ENCODE assay signal across 13 cellular contexts in the genomic region with DNA sequence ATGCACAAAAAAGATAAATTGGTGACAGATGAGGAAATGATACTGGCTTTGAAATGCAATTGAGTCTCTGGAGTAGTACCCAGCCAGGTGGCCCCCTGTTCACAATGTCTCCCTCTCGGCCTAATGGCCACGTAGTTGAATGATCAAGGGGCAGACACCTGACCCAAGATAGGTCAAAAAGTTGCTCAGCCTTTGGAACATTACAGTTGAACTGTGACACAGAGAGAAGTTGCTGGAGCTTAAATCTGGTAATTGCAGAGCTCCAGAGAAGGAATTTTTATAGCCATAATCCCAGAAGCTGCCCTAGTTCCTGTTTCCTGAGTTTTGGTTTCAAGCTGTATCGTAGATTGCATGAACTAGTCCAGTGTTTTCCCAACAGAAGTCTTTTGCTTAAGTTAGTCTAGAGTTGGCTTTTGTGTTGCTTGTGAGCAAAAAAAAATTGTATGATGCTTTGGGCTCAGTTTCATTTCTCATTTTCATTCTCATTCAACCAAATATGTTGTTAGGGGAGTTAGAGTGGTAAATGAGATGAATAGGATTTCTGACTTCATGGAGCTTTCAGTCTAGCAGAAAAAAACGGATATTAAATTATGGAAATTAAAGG.
DNase-seq lines count a peak whose midpoint lies in the region; ATAC-seq and TF ChIP-seq lines count a peak whose summit lies in the region.
"Had no signal": no experiment of that assay in that cellular context is flagged by ENCODE, and none has a peak within 500 bp of the region (broad histone marks: within the 10 kb centered on the region; RNA-seq: fewer than 3 reads in every experiment).

No MANE protein-coding gene starts in this region.

- no peaks in the 10 kb centered on the region for H3K4me1 Mint-ChIP-seq in activated T-cell treated with anti-CD3 and anti-CD28 coated beads, Interleukin-2, amount 50 U/mL, for 24 hours (ENCODE audit: low read depth)
- H3K4me1 Mint-ChIP-seq: activated CD4-positive, alpha-beta T cell treated with anti-CD3 and anti-CD28 coated beads for 36 hours; activated naive CD8-positive, alpha-beta T cell treated with anti-CD3 and anti-CD28 coated beads, Interleukin-2, amount 50 U/mL, for 24 hours had no signal

- no peak for TF ChIP-seq CTCF in DOHH2 (IDR thresholded peaks at IDR 0.05; ENCODE audit: low read depth, low read length, poor library complexity, severe bottlenecking)
- TF ChIP-seq CTCF in SU-DHL-6 (IDR thresholded peaks at IDR 0.05; ENCODE audit: insufficient read depth, low read length, poor library complexity, severe bottlenecking) = no peak

- H4K20me1 ChIP-seq in DOHH2 (ENCODE audit: control insufficient read depth, insufficient read depth, low read depth, low read length) (no peaks in the 10 kb centered on the region), SU-DHL-6 (ENCODE audit: low read depth, low read length) (no peaks in the 10 kb centered on the region)

- no peaks in the 10 kb centered on the region for H3K36me3 Mint-ChIP-seq in activated T-cell treated with anti-CD3 and anti-CD28 coated beads, Interleukin-2, amount 50 U/mL, for 24 hours (ENCODE audit: low read depth)

- H3K4me1 ChIP-seq in DOHH2 (ENCODE audit: control insufficient read depth, low read length) = peaks cover 51% of the 10 kb centered on the region

- H3K27me3 Mint-ChIP-seq in activated T-cell treated with anti-CD3 and anti-CD28 coated beads, Interleukin-2, amount 50 U/mL, for 24 hours = peaks cover 6% of the 10 kb centered on the region
- H3K27me3 Mint-ChIP-seq: activated CD4-positive, alpha-beta T cell treated with anti-CD3 and anti-CD28 coated beads for 36 hours had no signal

- H3K4me3 Mint-ChIP-seq in activated T-cell treated with anti-CD3 and anti-CD28 coated beads, Interleukin-2, amount 50 U/mL, for 24 hours = no peak overlapping the region
- H3K4me3 Mint-ChIP-seq: activated CD4-positive, alpha-beta T cell treated with anti-CD3 and anti-CD28 coated beads for 36 hours; activated naive CD8-positive, alpha-beta T cell treated with anti-CD3 and anti-CD28 coated beads, Interleukin-2, amount 50 U/mL, for 24 hours; effector memory CD8-positive, alpha-beta T cell had no signal

- peaks cover 3% of the 10 kb centered on the region for H3K9me3 Mint-ChIP-seq in activated T-cell treated with anti-CD3 and anti-CD28 coated beads, Interleukin-2, amount 50 U/mL, for 24 hours
- H3K9me3 Mint-ChIP-seq: effector memory CD8-positive, alpha-beta T cell had no signal

- H3F3A ChIP-seq in DOHH2 (ENCODE audit: control insufficient read depth, insufficient read depth) (peaks cover 12% of the 10 kb centered on the region), SU-DHL-6 (ENCODE audit: insufficient read depth) (no peaks in the 10 kb centered on the region)

- H3K9me3 ChIP-seq in DOHH2 (ENCODE audit: control insufficient read depth, insufficient read depth, low read length) (peaks cover 37% of the 10 kb centered on the region), SU-DHL-6 (ENCODE audit: insufficient read depth, low read length) (peaks cover 3% of the 10 kb centered on the region; the same call in 1 of the 2 replicates)

- H3K4me3 ChIP-seq in DOHH2 (ENCODE audit: low read length) = peak overlapping the region; percentile 21
- H3K4me3 ChIP-seq in SU-DHL-6 (ENCODE audit: insufficient read depth, low read length, poor library complexity, severe bottlenecking) = no peak overlapping the region

- H2AFZ ChIP-seq in SU-DHL-6 (ENCODE audit: low read depth, low read length, severe bottlenecking) = peak overlapping the region; percentile 12

- peaks cover 22% of the 10 kb centered on the region for H3K36me3 ChIP-seq in DOHH2 (ENCODE audit: control insufficient read depth, low read length)
- no peaks in the 10 kb centered on the region for H3K36me3 ChIP-seq in SU-DHL-6 (ENCODE audit: low read length)

- H3K79me2 ChIP-seq in DOHH2 (ENCODE audit: control insufficient read depth, low read length) (no peaks in the 10 kb centered on the region), SU-DHL-6 (ENCODE audit: insufficient read depth, low read length) (no peaks in the 10 kb centered on the region)

- H3K27ac ChIP-seq in DOHH2 (ENCODE audit: low read depth, low read length) (peak overlapping the region; percentile 77), SU-DHL-6 (ENCODE audit: low read depth, low read length) (no peak overlapping the region)

- H3K27ac Mint-ChIP-seq in activated T-cell treated with anti-CD3 and anti-CD28 coated beads, Interleukin-2, amount 50 U/mL, for 24 hours = no peak overlapping the region
- H3K27ac Mint-ChIP-seq: activated CD4-positive, alpha-beta T cell treated with anti-CD3 and anti-CD28 coated beads for 36 hours; activated naive CD8-positive, alpha-beta T cell treated with anti-CD3 and anti-CD28 coated beads, Interleukin-2, amount 50 U/mL, for 24 hours; effector memory CD8-positive, alpha-beta T cell had no signal

- peak; percentile 78 for ATAC-seq in GM19455 (IDR thresholded peaks at IDR 0.05; ENCODE audit: unreplicated experiment)
- peak; percentile 58 for ATAC-seq in HG02973 (IDR thresholded peaks at IDR 0.05; ENCODE audit: unreplicated experiment)
- ATAC-seq: activated CD4-positive, alpha-beta T cell treated with anti-CD3 and anti-CD28 coated beads for 36 hours; activated naive CD8-positive, alpha-beta T cell treated with anti-CD3 and anti-CD28 coated beads, Interleukin-2, amount 50 U/mL, for 24 hours; effector memory CD8-positive, alpha-beta T cell had no signal

- H3K9ac ChIP-seq in SU-DHL-6 (ENCODE audit: low read length) = no peak overlapping the region

- no peak for DNase-seq in activated CD4-positive, alpha-beta T cell treated with anti-CD3 and anti-CD28 coated beads for 1 hour
- no peak for DNase-seq in activated T-cell treated with anti-CD3 and anti-CD28 coated beads, Interleukin-2, amount 50 U/mL, for 24 hours
- no peak for DNase-seq in NK-92 treated with Interleukin-12 subunit alpha and Interleukin-12 subunit beta, amount 100 ng/mL, for 24 hours (lab: John Stamatoyannopoulos, UW)
- DNase-seq in NCI-H2081 treated with DMSO at 0.1 percent for 48 hours (lab: John Stamatoyannopoulos, UW) = no peak
- DNase-seq: activated CD4-positive, alpha-beta T cell treated with anti-CD3 and anti-CD28 coated beads for 36 hours; activated naive CD8-positive, alpha-beta T cell treated with anti-CD3 and anti-CD28 coated beads, Interleukin-2, amount 50 U/mL, for 24 hours; effector memory CD8-positive, alpha-beta T cell; NCI-H1436; trophoblast cell had no signal

- H3K9me2 ChIP-seq in DOHH2 (replicated peaks; ENCODE audit: control insufficient read depth, low read length) = no peaks in the 10 kb centered on the region
- H3K9me2 ChIP-seq in SU-DHL-6 (replicated peaks; ENCODE audit: insufficient read depth, low read length) = no peaks in the 10 kb centered on the region

- H3K27me3 ChIP-seq in DOHH2 (ENCODE audit: control insufficient read depth, low read length) (no peaks in the 10 kb centered on the region), SU-DHL-6 (ENCODE audit: low read length) (no peaks in the 10 kb centered on the region)

- H3K4me2 ChIP-seq in DOHH2 (ENCODE audit: low read length) = peak overlapping the region; percentile 43
- H3K4me2 ChIP-seq in SU-DHL-6 (ENCODE audit: low read depth, low read length, poor library complexity, severe bottlenecking) = peak overlapping the region; percentile 20
